12 cellular contexts compared by ENCODE assay signal in genomic region chr12:124814741-124815613, GRCh38. TPM values are rescaled to one million over a fixed set of nuclear protein-coding genes. Genes with fewer than 3 reads are reported as not detected.
DNase-seq lines count a peak whose midpoint lies in the region; ATAC-seq lines count a peak whose summit lies in the region.
"Had no signal": no experiment of that assay in that cellular context is flagged by ENCODE, and none has a peak within 500 bp of the region (broad histone marks: within the 10 kb centered on the region; RNA-seq: fewer than 3 reads in every experiment).

No MANE protein-coding gene starts in this region.

- intact Hi-C loops in sciatic nerve (cut with DNase I): no loop called here

- ATAC-seq in sciatic nerve (peak; percentile 77), GM21576 (IDR thresholded peaks at IDR 0.05; ENCODE audit: unreplicated experiment) (no peak)
- ATAC-seq: GM12878 had no signal

- DNase-seq in NCI-H2081 (lab: John Stamatoyannopoulos, UW) (peak; percentile 23 to 61), NCI-H2081 treated with DMSO at 0.1 percent for 48 hours (lab: John Stamatoyannopoulos, UW) (no peak), NCI-H510A treated with DMSO at 0.1 percent for 48 hours (lab: John Stamatoyannopoulos, UW) (peak; percentile 88), epidermal melanocyte (ENCODE audit: insufficient read length, low spot score) (peak; percentile 60), sciatic nerve (ENCODE audit: low spot score) (no peak), germinal center (ENCODE audit: low spot score) (no peak)
- DNase-seq in stimulated activated CD4-positive, alpha-beta T cell treated with anti-CD3 and anti-CD28 coated beads, Interleukin-4, amount 100 ng/mL, for 4 hours: no peak
- DNase-seq: activated CD4-positive, CD25-positive, alpha-beta regulatory T cell treated with anti-CD3 and anti-CD28 coated beads, Interleukin-2, amount 50 U/mL, for 72 hours; activated T-cell treated with anti-CD3 and anti-CD28 coated beads, Interleukin-2, amount 50 U/mL, for 24 hours; NCI-H446 had no signal

RNA-seq across cellular contexts. Expression of gene SCARB1, which starts 48.7 kb away (rescaled TPM):
- 69.2 TPM for total RNA-seq in sciatic nerve

Comparison
In these comparisons a context has a peak if more than half of its experiments do, and no peak if none do; other contexts are left out.
1. DNase-seq: peak in NCI-H2081 (2 of 2), NCI-H510A treated with DMSO at 0.1 percent for 48 hours (single experiment) and epidermal melanocyte (single experiment); none in NCI-H2081 treated with DMSO at 0.1 percent for 48 hours (single experiment), sciatic nerve (single experiment), germinal center (single experiment) and stimulated activated CD4-positive, alpha-beta T cell treated with anti-CD3 and anti-CD28 coated beads, Interleukin-4, amount 100 ng/mL, for 4 hours (0 of 2).